In the genomic region with DNA sequence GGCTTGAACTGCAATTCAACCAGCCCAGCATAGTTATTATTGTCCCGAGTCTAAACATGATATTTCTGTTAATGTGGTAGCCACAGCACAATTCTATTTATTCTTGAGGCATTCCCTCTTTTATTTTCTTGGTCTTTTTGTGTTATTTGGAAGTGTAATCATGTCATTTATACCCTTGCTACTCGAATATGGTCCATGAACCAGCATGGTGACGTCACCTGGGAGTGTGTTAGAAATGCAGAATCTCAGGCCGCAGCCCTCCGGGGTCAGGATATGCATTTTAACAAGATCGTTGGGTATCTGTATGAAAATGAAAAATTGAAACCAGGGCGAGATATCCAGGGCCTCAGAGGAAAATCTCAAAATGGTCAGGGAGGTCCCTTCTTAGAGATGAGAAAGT, we compare ENCODE assay signal across 28 cellular contexts.
"Had no signal": no experiment of that assay in that cellular context is flagged by ENCODE, and none has a peak within 500 bp of the region (broad histone marks: within the 10 kb centered on the region; RNA-seq: fewer than 3 reads in every experiment).

No MANE protein-coding gene starts in this region.

- H3K79me2 ChIP-seq: parathyroid adenoma had no signal

- H3K27ac ChIP-seq: neural progenitor cell, ovary, parathyroid adenoma, psoas muscle, skin epidermis, spleen, suprapubic skin, testis, tibial artery, transverse colon, upper lobe of right lung, uterus had no signal

- H3K9me3 ChIP-seq: ovary, psoas muscle, spleen, suprapubic skin, testis, tibial artery, transverse colon, upper lobe of right lung, uterus had no signal

- ATAC-seq: natural killer cell; psoas muscle; right cardiac atrium; sciatic nerve; stimulated activated memory B cell treated with anti-CD40 and anti-IgM and Interleukin-4, amounts not matched to agents 10 μg/mL and 1 μg/mL and 100 μg/mL, for 72 hours; stimulated activated naive CD8-positive, alpha-beta T cell treated with anti-CD3 and anti-CD28 coated beads, Interleukin-15, amount 100 ng/mL, for 72 hours; stimulated activated naive CD8-positive, alpha-beta T cell treated with anti-CD3 and anti-CD28 coated beads, Interleukin-15, Interleukin-2, amounts not matched to agents 100 U/mL and 50 U/mL, for 24 hours; upper lobe of right lung had no signal

- H3K36me3 ChIP-seq: neural progenitor cell, ovary, suprapubic skin, tibial artery, transverse colon, upper lobe of right lung, uterus had no signal

- H3K4me3 ChIP-seq: neural progenitor cell, ovary, psoas muscle, skin epidermis, smooth muscle cell, spleen, suprapubic skin, testis, tibial artery, transverse colon, upper lobe of right lung, uterus had no signal

- H3K9ac ChIP-seq: neural progenitor cell, parathyroid adenoma had no signal

- H3K4me2 ChIP-seq: neural progenitor cell, smooth muscle cell had no signal

- H2AFZ ChIP-seq: neural progenitor cell, parathyroid adenoma had no signal

- H3K4me1 ChIP-seq: neural progenitor cell, parathyroid adenoma, psoas muscle, suprapubic skin, uterus had no signal

- DNase-seq: natural killer cell; occipital lobe; ovary; posterior cingulate gyrus; psoas muscle; right cardiac atrium; spleen; stimulated activated CD4-positive, alpha-beta T cell treated with anti-CD3 and anti-CD28 coated beads, Interleukin-12 subunit alpha, Interleukin-12 subunit beta, amount 100 ng/mL, for 4 hours; stimulated activated CD4-positive, alpha-beta T cell treated with anti-CD3 and anti-CD28 coated beads, Interleukin-1b, Interleukin-23, amount 100 ng/mL, for 48 hours; stimulated activated CD4-positive, alpha-beta T cell treated with anti-CD3 and anti-CD28 coated beads, Interleukin-4, amount 100 ng/mL, for 1 hour; stimulated activated CD4-positive, alpha-beta T cell treated with anti-CD3 and anti-CD28 coated beads, Interleukin-4, amount 100 ng/mL, for 4 hours; stimulated activated CD8-positive, alpha-beta memory T cell treated with anti-CD3 and anti-CD28 coated beads, Interleukin-4, amount 100 ng/mL, for 48 hours; stimulated activated naive CD4-positive, alpha-beta T cell; stimulated activated naive CD8-positive, alpha-beta T cell treated with anti-CD3 and anti-CD28 coated beads, Interleukin-15, amount 100 ng/mL, for 72 hours; stimulated activated naive CD8-positive, alpha-beta T cell treated with anti-CD3 and anti-CD28 coated beads, Interleukin-15, Interleukin-2, amounts not matched to agents 100 U/mL and 50 U/mL, for 24 hours; substantia nigra; testis; transverse colon; upper lobe of right lung; uterus had no signal

- H3K27me3 ChIP-seq: neural progenitor cell, ovary, suprapubic skin, testis, tibial artery, transverse colon, upper lobe of right lung, uterus had no signal
